ENCODE assay signal across 12 cellular contexts in genomic region chr5:172616730-172617129, GRCh38. TPM values are rescaled to one million over a fixed set of nuclear protein-coding genes. Genes with fewer than 3 reads are reported as not detected.
A peak's percentile ranks its signal among the peaks of the same experiment; 100 is the strongest.
DNase-seq lines count a peak whose midpoint lies in the region; ATAC-seq and TF ChIP-seq lines count a peak whose summit lies in the region.
"Had no signal": no experiment of that assay in that cellular context is flagged by ENCODE, and none has a peak within 500 bp of the region (broad histone marks: within the 10 kb centered on the region; RNA-seq: fewer than 3 reads in every experiment).

No MANE protein-coding gene starts in this region.

- H3K4me1 Mint-ChIP-seq in WTC11, result peaks cover under 1% of the 10 kb centered on the region; the same call in 1 of the 2 replicates
- H3K4me1 Mint-ChIP-seq: natural killer cell had no signal

- H3K23ac ChIP-seq in mesenchymal stem cell (ENCODE audit: low read length in 2 of 2), result no peak overlapping the region

- 63% methylated on average over 16 of the region's 16 CpGs for WGBS in mesenchymal stem cell
- WGBS in smooth muscle cell (ENCODE audit: low lambda C conversion rate), result 34% methylated on average over 16 of the region's 16 CpGs

- no peaks in the 10 kb centered on the region for H3K79me2 ChIP-seq in smooth muscle cell (ENCODE audit: low read depth)

- no peak overlapping the region for H3K4ac ChIP-seq in mesenchymal stem cell (ENCODE audit: low read depth in 1 of 2, low read length in 2 of 2)

- no peaks in the 10 kb centered on the region for H3K36me3 Mint-ChIP-seq in WTC11
- H3K36me3 Mint-ChIP-seq: natural killer cell had no signal

- no peak overlapping the region for H2AK5ac ChIP-seq in mesenchymal stem cell (ENCODE audit: low read length, severe bottlenecking)

- no peak overlapping the region for H2BK5ac ChIP-seq in mesenchymal stem cell (ENCODE audit: low read depth, low read length, poor library complexity, severe bottlenecking)

- H3K4me3 Mint-ChIP-seq in WTC11, result no peak overlapping the region
- H3K4me3 Mint-ChIP-seq: natural killer cell had no signal

- CTCF ChIA-PET in WTC11 (lab: Charles Lee), result interaction anchor here (0.8 kb wide), 1 partner anchor 30 kb away, joined by 4 read pairs; no protein-coding TSS in a partner anchor

- H3K9ac ChIP-seq in mesenchymal stem cell (ENCODE audit: low read length), result no peak overlapping the region
- H3K9ac ChIP-seq in smooth muscle cell (ENCODE audit: low read depth), result no peak overlapping the region

- H3K4me3 ChIP-seq in mesenchymal stem cell (ENCODE audit: insufficient read depth in 1 of 2, low read depth in 1 of 2, low read length in 2 of 2), result no peak overlapping the region
- no peak overlapping the region for H3K4me3 ChIP-seq in smooth muscle cell
- H3K4me3 ChIP-seq: HAP-1 had no signal

- H3K79me1 ChIP-seq in mesenchymal stem cell (replicated peaks; ENCODE audit: low read length, poor library complexity, severe bottlenecking), result no peaks in the 10 kb centered on the region

- H3K36me3 ChIP-seq in mesenchymal stem cell (ENCODE audit: control insufficient read depth in 1 of 2, insufficient read depth in 2 of 2, low read depth in 1 of 2, low read length in 2 of 2) (no peaks in the 10 kb centered on the region), smooth muscle cell (ENCODE audit: low read depth) (no peaks in the 10 kb centered on the region)
- H3K36me3 ChIP-seq: HAP-1 had no signal

- TF ChIP-seq CTCF in WTC11 (IDR thresholded peaks at IDR 0.05) (no peak), smooth muscle cell (IDR thresholded peaks at IDR 0.05; ENCODE audit: borderline replicate concordance, insufficient read depth, poor library complexity, severe bottlenecking) (no peak)

- H3K27ac Mint-ChIP-seq in WTC11, result no peak overlapping the region
- H3K27ac Mint-ChIP-seq: natural killer cell had no signal

- H3K4me1 ChIP-seq in mesenchymal stem cell (ENCODE audit: control insufficient read depth, insufficient read depth, low read depth, low read length) (peaks cover 2% of the 10 kb centered on the region), smooth muscle cell (ENCODE audit: low read depth) (no peaks in the 10 kb centered on the region)
- H3K4me1 ChIP-seq: HAP-1 had no signal

- H4K91ac ChIP-seq in mesenchymal stem cell (ENCODE audit: low read length), result no peak overlapping the region

- peaks cover 15% of the 10 kb centered on the region for H3K9me3 ChIP-seq in mesenchymal stem cell (ENCODE audit: control insufficient read depth, low read length)
- H3K9me3 ChIP-seq in smooth muscle cell (replicated peaks; ENCODE audit: low read depth), result no peaks in the 10 kb centered on the region

- H4K8ac ChIP-seq in mesenchymal stem cell (ENCODE audit: low read length), result peak overlapping the region; percentile 13

- DNase-seq in WTC11 (ENCODE audit: low spot score) (no peak), cardiac septum (ENCODE audit: low spot score) (peak; percentile 75), mesenchymal stem cell (peak; percentile 13), smooth muscle cell (lab: John Stamatoyannopoulos, UW; ENCODE audit: unreplicated experiment) (no peak), NCI-H128 (lab: John Stamatoyannopoulos, UW; ENCODE audit: unreplicated experiment) (no peak), HCEC 1CT (no peak), NCI-H1048 (lab: John Stamatoyannopoulos, UW) (no peak)
- DNase-seq: natural killer cell, substantia nigra had no signal

- H2BK120ac ChIP-seq in mesenchymal stem cell (ENCODE audit: low read depth, low read length), result no peak overlapping the region

- peaks cover 6% of the 10 kb centered on the region for H3F3A ChIP-seq in smooth muscle cell (ENCODE audit: low read depth)

- peaks cover 38 to 66% of the 10 kb centered on the region in 2 experiments for H3K27me3 ChIP-seq in mesenchymal stem cell (ENCODE audit: control insufficient read depth in 1 of 2, insufficient read depth in 1 of 2, low read length in 2 of 2)
- no peaks in the 10 kb centered on the region for H3K27me3 ChIP-seq in smooth muscle cell (ENCODE audit: low read depth)

- ATAC-seq in WTC11 (peak; percentile 47), GM18498 (IDR thresholded peaks at IDR 0.05; ENCODE audit: unreplicated experiment) (no peak)
- ATAC-seq: activated CD4-positive, CD25-positive, alpha-beta regulatory T cell treated with anti-CD3 and anti-CD28 coated beads, Interleukin-2, amount 50 U/mL, for 24 hours; natural killer cell had no signal

- H3K18ac ChIP-seq in mesenchymal stem cell (ENCODE audit: low read depth in 1 of 2, low read length in 2 of 2), result no peak overlapping the region

- POLR2A ChIA-PET in WTC11 (lab: Charles Lee), result no interaction called here

- H3K27ac ChIP-seq in mesenchymal stem cell (ENCODE audit: low read length, poor library complexity, severe bottlenecking) (no peak overlapping the region), smooth muscle cell (ENCODE audit: low read depth) (peak overlapping the region; percentile 69)

- no peak overlapping the region for H2BK15ac ChIP-seq in mesenchymal stem cell (ENCODE audit: low read depth, poor library complexity, severe bottlenecking)

- H3K14ac ChIP-seq in mesenchymal stem cell (ENCODE audit: low read length in 2 of 2), result no peak overlapping the region

- peaks cover 10% of the 10 kb centered on the region for H3K27me3 Mint-ChIP-seq in WTC11 (ENCODE audit: low read depth)

- H3K4me2 ChIP-seq in mesenchymal stem cell (ENCODE audit: low read length, poor library complexity, severe bottlenecking), result peak overlapping the region; percentile 24
- peak overlapping the region; percentile 22 for H3K4me2 ChIP-seq in smooth muscle cell

- H2AFZ ChIP-seq in mesenchymal stem cell (ENCODE audit: low read depth, low read length), result no peak overlapping the region
- peak overlapping the region; percentile 0 for H2AFZ ChIP-seq in smooth muscle cell (ENCODE audit: low read depth)

- intact Hi-C loops in cardiac septum (cut with DNase I), result no loop called here

- no peak overlapping the region for H2BK12ac ChIP-seq in mesenchymal stem cell (ENCODE audit: low read length in 2 of 2)

- no peaks in the 10 kb centered on the region for H4K20me1 ChIP-seq in smooth muscle cell (ENCODE audit: low read depth)

- H3K9me3 Mint-ChIP-seq in WTC11, result 0 out of 2 replicates have a peak, but pooled peaks cover 12% of the 10 kb centered on the region
- H3K9me3 Mint-ChIP-seq: natural killer cell had no signal

TF ChIP-seq in WTC11, 78 proteins besides CTCF, POLR2A, EP300 and RAD21 (continues in another document):
- TF ChIP-seq STAT6 (CRISPR knock-in tag; conservative IDR thresholded peaks at IDR 0.05; ENCODE audit: low read depth), result no peak
- TF ChIP-seq, protein P1, sequence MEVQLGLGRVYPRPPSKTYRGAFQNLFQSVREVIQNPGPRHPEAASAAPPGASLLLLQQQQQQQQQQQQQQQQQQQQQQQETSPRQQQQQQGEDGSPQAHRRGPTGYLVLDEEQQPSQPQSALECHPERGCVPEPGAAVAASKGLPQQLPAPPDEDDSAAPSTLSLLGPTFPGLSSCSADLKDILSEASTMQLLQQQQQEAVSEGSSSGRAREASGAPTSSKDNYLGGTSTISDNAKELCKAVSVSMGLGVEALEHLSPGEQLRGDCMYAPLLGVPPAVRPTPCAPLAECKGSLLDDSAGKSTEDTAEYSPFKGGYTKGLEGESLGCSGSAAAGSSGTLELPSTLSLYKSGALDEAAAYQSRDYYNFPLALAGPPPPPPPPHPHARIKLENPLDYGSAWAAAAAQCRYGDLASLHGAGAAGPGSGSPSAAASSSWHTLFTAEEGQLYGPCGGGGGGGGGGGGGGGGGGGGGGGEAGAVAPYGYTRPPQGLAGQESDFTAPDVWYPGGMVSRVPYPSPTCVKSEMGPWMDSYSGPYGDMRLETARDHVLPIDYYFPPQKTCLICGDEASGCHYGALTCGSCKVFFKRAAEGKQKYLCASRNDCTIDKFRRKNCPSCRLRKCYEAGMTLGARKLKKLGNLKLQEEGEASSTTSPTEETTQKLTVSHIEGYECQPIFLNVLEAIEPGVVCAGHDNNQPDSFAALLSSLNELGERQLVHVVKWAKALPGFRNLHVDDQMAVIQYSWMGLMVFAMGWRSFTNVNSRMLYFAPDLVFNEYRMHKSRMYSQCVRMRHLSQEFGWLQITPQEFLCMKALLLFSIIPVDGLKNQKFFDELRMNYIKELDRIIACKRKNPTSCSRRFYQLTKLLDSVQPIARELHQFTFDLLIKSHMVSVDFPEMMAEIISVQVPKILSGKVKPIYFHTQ (CRISPR knock-in tag; IDR thresholded peaks at IDR 0.05), result no peak

RNA-seq across cellular contexts. Expression of gene NEURL1B, which starts 24.3 kb away (rescaled TPM):
- total RNA-seq in WTC11 (2021) (6.1 to 9.8 TPM (median 6.6 TPM) in 3 replicates), cardiac septum (19.7 TPM), smooth muscle cell (10.0 and 17.7 TPM in 2 replicates)
- polyA plus RNA-seq in mesenchymal stem cell (2013, experiment 1 of 2), result 2.0 TPM
- polyA plus RNA-seq in mesenchymal stem cell (2013, experiment 2 of 2), result 1.8 TPM
- 3.1 and 3.7 TPM in 2 replicates for polyA plus RNA-seq in smooth muscle cell

Comparison
In these comparisons a context has a peak if more than half of its experiments do, and no peak if none do; other contexts are left out.
1. DNase-seq: peak in cardiac septum (single experiment) and mesenchymal stem cell (single experiment); none in WTC11 (single experiment), smooth muscle cell (single experiment), NCI-H128 (single experiment), HCEC 1CT (single experiment) and NCI-H1048 (single experiment).